In the genomic region with DNA sequence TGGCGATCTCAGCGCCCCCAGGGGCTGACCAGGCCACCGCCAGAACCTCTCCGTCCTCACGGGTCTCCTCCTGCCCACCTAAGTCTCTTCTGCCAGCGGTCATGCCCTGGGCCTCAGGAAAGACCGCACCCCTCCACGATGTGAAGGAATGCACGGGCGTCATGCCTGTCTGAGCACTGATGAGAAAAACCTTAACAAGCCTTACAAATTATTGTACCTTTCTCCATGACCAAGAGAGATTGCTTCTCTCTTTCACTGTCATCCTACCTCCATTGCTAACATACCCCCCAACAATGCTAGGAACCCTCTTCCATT, we compare ENCODE assay signal across 8 cellular contexts. TPM values are rescaled to one million over a fixed set of nuclear protein-coding genes. Genes with fewer than 3 reads are reported as not detected.
DNase-seq lines count a peak whose midpoint lies in the region; ATAC-seq, FAIRE-seq and TF ChIP-seq lines count a peak whose summit lies in the region.
"Not testable (repeated sequence)": the region's sequence is repeated elsewhere in the genome, so short reads cannot be mapped to it uniquely, and the experiment has no call there.

No MANE protein-coding gene starts in this region.

- intact Hi-C loops in uterus (cut with DNase I; ENCODE audit: low total_unique reads): not testable (repeated sequence)

- DNase-seq in GM12892 (ENCODE audit: insufficient read length); activated CD4-positive, alpha-beta T cell treated with anti-CD3 and anti-CD28 coated beads, Interleukin-2, amount 10 ng/mL, durations not matched to agents 7 days and 5 days; bronchial epithelial cell (ENCODE audit: low read depth); lung (ENCODE audit: low spot score); uterus: not testable (repeated sequence)

- H3K36me3 ChIP-seq in KOPT-K1 (ENCODE audit: insufficient read depth, low read length); bronchial epithelial cell (ENCODE audit: control insufficient read depth, insufficient read depth, low read length); gastroesophageal sphincter; lung (ENCODE audit: control insufficient read depth in 2 of 2, insufficient read depth in 2 of 2, low read length in 2 of 2); rectal smooth muscle tissue (ENCODE audit: control insufficient read depth, insufficient read depth, low read length); uterus: not testable (repeated sequence)

- H3K27ac Mint-ChIP-seq in activated CD4-positive, alpha-beta T cell treated with anti-CD3 and anti-CD28 coated beads, Interleukin-2, amount 10 ng/mL, durations not matched to agents 7 days and 5 days: peak overlapping the region; percentile 96

- peak overlapping the region; percentile 91 for H3K27ac ChIP-seq in KOPT-K1 (ENCODE audit: low read depth, low read length, poor library complexity, severe bottlenecking)
- peak overlapping the region; percentile 90 to 95 (median 92) for H3K27ac ChIP-seq in gastroesophageal sphincter
- peak overlapping the region; percentile 85 to 93 for H3K27ac ChIP-seq in lung (ENCODE audit: low read depth in 1 of 2, low read length in 1 of 2)
- peak overlapping the region; percentile 99 for H3K27ac ChIP-seq in rectal smooth muscle tissue (ENCODE audit: low read depth, low read length)
- peak overlapping the region; percentile 94 to 99 for H3K27ac ChIP-seq in uterus

- POLR2A ChIA-PET in activated CD4-positive, alpha-beta T cell treated with anti-CD3 and anti-CD28 coated beads, Interleukin-2, amount 10 ng/mL, durations not matched to agents 7 days and 5 days (lab: Charles Lee): not testable (repeated sequence)

- CTCF ChIA-PET in activated CD4-positive, alpha-beta T cell treated with anti-CD3 and anti-CD28 coated beads, Interleukin-2, amount 10 ng/mL, durations not matched to agents 7 days and 5 days (lab: Charles Lee): interaction anchor here (0.6 to 0.9 kb wide), 3 partner anchors 11 to 865 kb away, joined by 3 to 16 read pairs (median 4); no protein-coding TSS in a partner anchor

- not testable (repeated sequence) for H3K27me3 Mint-ChIP-seq in activated CD4-positive, alpha-beta T cell treated with anti-CD3 and anti-CD28 coated beads, Interleukin-2, amount 10 ng/mL, durations not matched to agents 7 days and 5 days

- FAIRE-seq in GM12892 (lab: Jason Lieb, UNC) (peak; percentile 93), bronchial epithelial cell (lab: Jason Lieb, UNC) (peak; percentile 55)

- peaks cover 11% of the 10 kb centered on the region for H3K4me1 Mint-ChIP-seq in activated CD4-positive, alpha-beta T cell treated with anti-CD3 and anti-CD28 coated beads, Interleukin-2, amount 10 ng/mL, durations not matched to agents 7 days and 5 days

- not testable (repeated sequence) for H3K9me3 ChIP-seq in KOPT-K1 (ENCODE audit: insufficient read depth, low read length, poor library complexity, severe bottlenecking); gastroesophageal sphincter; lung (ENCODE audit: control insufficient read depth in 2 of 2, insufficient read depth in 1 of 2, low read length in 1 of 2); uterus

- H3K4me3 Mint-ChIP-seq in activated CD4-positive, alpha-beta T cell treated with anti-CD3 and anti-CD28 coated beads, Interleukin-2, amount 10 ng/mL, durations not matched to agents 7 days and 5 days: peak overlapping the region; percentile 83

- peak; percentile 10 for ATAC-seq in gastroesophageal sphincter
- ATAC-seq in lung (ENCODE audit: insufficient read depth, low FRiP score): not testable (repeated sequence)

- H3K36me3 Mint-ChIP-seq in activated CD4-positive, alpha-beta T cell treated with anti-CD3 and anti-CD28 coated beads, Interleukin-2, amount 10 ng/mL, durations not matched to agents 7 days and 5 days (ENCODE audit: low read depth): not testable (repeated sequence)

- H3K9ac ChIP-seq in rectal smooth muscle tissue (ENCODE audit: low read length): peak overlapping the region; percentile 83

- not testable (repeated sequence) for H3K27me3 ChIP-seq in bronchial epithelial cell (ENCODE audit: control insufficient read depth, insufficient read depth, low read length); gastroesophageal sphincter; lung (ENCODE audit: control insufficient read depth, insufficient read depth); rectal smooth muscle tissue (ENCODE audit: control insufficient read depth, insufficient read depth, low read length); uterus

- peak overlapping the region; percentile 71 for H3K4me3 ChIP-seq in bronchial epithelial cell (ENCODE audit: low read depth, low read length)
- peak overlapping the region; percentile 65 to 73 for H3K4me3 ChIP-seq in gastroesophageal sphincter
- peak overlapping the region; percentile 41 for H3K4me3 ChIP-seq in lung
- H3K4me3 ChIP-seq in rectal smooth muscle tissue (ENCODE audit: low read length): peak overlapping the region; percentile 98
- peak overlapping the region; percentile 83 to 84 for H3K4me3 ChIP-seq in uterus

- not testable (repeated sequence) for TF ChIP-seq POLR2A in GM12892 (IDR thresholded peaks at IDR 0.05; ENCODE audit: low read depth, low read length); gastroesophageal sphincter (IDR thresholded peaks at IDR 0.05); uterus (IDR thresholded peaks at IDR 0.05)

- not testable (repeated sequence) for TF ChIP-seq EP300 in gastroesophageal sphincter (IDR thresholded peaks at IDR 0.05)

- not testable (repeated sequence) for TF ChIP-seq CTCF in bronchial epithelial cell (IDR thresholded peaks at IDR 0.05; ENCODE audit: insufficient read depth, low read length, severe bottlenecking); gastroesophageal sphincter (IDR thresholded peaks at IDR 0.05); lung (IDR thresholded peaks at IDR 0.05; ENCODE audit: control extremely low read depth, extremely low read depth); uterus (IDR thresholded peaks at IDR 0.05)

- H3K9me3 Mint-ChIP-seq in activated CD4-positive, alpha-beta T cell treated with anti-CD3 and anti-CD28 coated beads, Interleukin-2, amount 10 ng/mL, durations not matched to agents 7 days and 5 days: not testable (repeated sequence)

- 0% methylated on average over 5 of the region's 10 CpGs; no CpG with 5 or more reads in 1 of the 2 donors for WGBS in gastroesophageal sphincter (ENCODE audit: low coverage in 1 of 2), 2 donors
- 0 to 3% methylated on average over 9 to 10 of the region's 10 CpGs for WGBS in lung, 2 donors

- H3K4me1 ChIP-seq in gastroesophageal sphincter; lung (ENCODE audit: control insufficient read depth in 2 of 2, insufficient read depth in 2 of 2, low read length in 2 of 2); rectal smooth muscle tissue (ENCODE audit: control insufficient read depth, insufficient read depth, low read length); uterus: not testable (repeated sequence)

RNA-seq across cellular contexts. Expression of a gene that starts 22.9 kb away (rescaled TPM):
- 22.9 TPM for polyA plus RNA-seq in GM12892 (2012; ENCODE audit: missing spikeins)
- 10 to 100 TPM; 23.5 to 25.7 TPM for total RNA-seq in activated CD4-positive, alpha-beta T cell treated with anti-CD3 and anti-CD28 coated beads, Interleukin-2, amount 10 ng/mL, durations not matched to agents 7 days and 5 days
- total RNA-seq in bronchial epithelial cell (6.6 and 8.8 TPM in 2 replicates), gastroesophageal sphincter (10 to 100 TPM in 2 of 4 donors, 1 to 10 TPM in 2; 2.6 to 14.1 (median 10.7) TPM), lung (10 to 100 TPM; 18.9 to 21.4 TPM), uterus (10 to 100 TPM; 12.9 to 89.1 (median 25.8) TPM)
- polyA plus RNA-seq in lung: 10 to 100 TPM; 14.0 to 16.1 TPM

RNA-seq across cellular contexts. Expression of a gene that starts 38.3 kb away (rescaled TPM):
- polyA plus RNA-seq in GM12892 (2012; ENCODE audit: missing spikeins): 9.5 TPM
- 10 to 100 TPM; 12.9 to 15.7 TPM for total RNA-seq in activated CD4-positive, alpha-beta T cell treated with anti-CD3 and anti-CD28 coated beads, Interleukin-2, amount 10 ng/mL, durations not matched to agents 7 days and 5 days
- total RNA-seq in bronchial epithelial cell: 6.8 and 7.7 TPM in 2 replicates
- total RNA-seq in gastroesophageal sphincter: 10 to 100 TPM in 3 of 4 donors, 1 to 10 TPM in 1; 9.4 to 25.7 (median 17.0) TPM
- 10 to 100 TPM; 19.8 to 21.2 TPM for total RNA-seq in lung
- 10 to 100 TPM; 17.3 to 34.2 TPM for polyA plus RNA-seq in lung
- 10 to 100 TPM in 2 of 4 donors, 1 to 10 TPM in 2; 2.6 to 24.1 (median 8.5) TPM for total RNA-seq in uterus

Comparison
In these comparisons a context has a peak if more than half of its experiments do, and no peak if none do; other contexts are left out.
1. H3K4me3 ChIP-seq: peak in every context shown above with its lines; median percentile 98 in rectal smooth muscle tissue; 84 in uterus; 71 in bronchial epithelial cell; 69 in gastroesophageal sphincter; 41 in lung.